In the genomic region with DNA sequence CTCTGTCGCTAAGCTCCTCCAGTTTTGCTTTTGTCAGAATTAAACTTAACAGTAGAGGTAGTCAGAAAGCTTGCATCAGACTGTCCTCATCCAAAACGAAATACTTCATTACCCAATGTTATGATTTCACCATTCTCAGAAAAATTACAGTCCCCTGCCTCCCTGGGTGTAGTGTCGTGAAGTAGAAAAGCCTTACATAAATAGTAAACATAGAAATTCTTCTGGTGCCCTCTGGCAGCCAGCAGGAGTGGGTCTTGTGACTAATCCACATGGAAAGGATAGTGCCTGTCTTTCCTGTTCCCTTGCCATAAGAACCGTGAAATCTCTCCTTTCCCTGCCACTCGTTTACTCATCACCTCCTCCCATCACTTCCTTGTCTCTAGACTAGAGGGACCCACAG, we compare ENCODE assay signal across 12 cellular contexts.
DNase-seq lines count a peak whose midpoint lies in the region; ATAC-seq and TF ChIP-seq lines count a peak whose summit lies in the region.
"Had no signal": no experiment of that assay in that cellular context is flagged by ENCODE, and none has a peak within 500 bp of the region (broad histone marks: within the 10 kb centered on the region; RNA-seq: fewer than 3 reads in every experiment).

No MANE protein-coding gene starts in this region.

- DNase-seq in AG08395 (ENCODE audit: low spot score) = peak; percentile 75
- DNase-seq in HS-5 (ENCODE audit: low read depth) = peak; percentile 58
- DNase-seq in astrocyte of the hippocampus (ENCODE audit: low read depth, low spot score) = peak; percentile 35
- no peak for DNase-seq in lung (ENCODE audit: low spot score)
- DNase-seq: activated CD4-positive, alpha-beta T cell treated with anti-CD3 and anti-CD28 coated beads for 1 hour; activated naive CD4-positive, alpha-beta T cell treated with Interleukin-2 at 50 U/mL for 16 hours; CD4-positive, CD25-positive, alpha-beta regulatory T cell; Karpas-422 had no signal

- ATAC-seq in lung (ENCODE audit: insufficient read depth, low FRiP score) (peak; percentile 77), GM18861 (IDR thresholded peaks at IDR 0.05; ENCODE audit: unreplicated experiment) (no peak), GM18520 (IDR thresholded peaks at IDR 0.05; ENCODE audit: unreplicated experiment) (no peak), HG03025 (IDR thresholded peaks at IDR 0.05; ENCODE audit: low FRiP score, unreplicated experiment) (no peak), HG02852 (IDR thresholded peaks at IDR 0.05; ENCODE audit: unreplicated experiment) (no peak)

- H3K4me1 ChIP-seq in lung (ENCODE audit: control insufficient read depth in 2 of 2, insufficient read depth in 2 of 2, low read length in 2 of 2) = no peaks in the 10 kb centered on the region

- WGBS in lung, 2 donors = 13 to 42% methylated on average over 5 of the region's 5 CpGs

- no peaks in the 10 kb centered on the region for H3K9me3 ChIP-seq in lung (ENCODE audit: control insufficient read depth in 2 of 2, insufficient read depth in 1 of 2, low read length in 1 of 2)

- TF ChIP-seq CTCF in lung (IDR thresholded peaks at IDR 0.05; ENCODE audit: control extremely low read depth, extremely low read depth) = no peak

- no peaks in the 10 kb centered on the region for H3K27me3 ChIP-seq in lung (ENCODE audit: control insufficient read depth, insufficient read depth)

- H3K27ac ChIP-seq in lung (ENCODE audit: low read depth in 1 of 2, low read length in 1 of 2) = no peak overlapping the region

- H3K36me3 ChIP-seq in lung (ENCODE audit: control insufficient read depth in 2 of 2, insufficient read depth in 2 of 2, low read length in 2 of 2) = no peaks in the 10 kb centered on the region

- no peak overlapping the region for H3K4me3 ChIP-seq in lung
